In the genomic region with DNA sequence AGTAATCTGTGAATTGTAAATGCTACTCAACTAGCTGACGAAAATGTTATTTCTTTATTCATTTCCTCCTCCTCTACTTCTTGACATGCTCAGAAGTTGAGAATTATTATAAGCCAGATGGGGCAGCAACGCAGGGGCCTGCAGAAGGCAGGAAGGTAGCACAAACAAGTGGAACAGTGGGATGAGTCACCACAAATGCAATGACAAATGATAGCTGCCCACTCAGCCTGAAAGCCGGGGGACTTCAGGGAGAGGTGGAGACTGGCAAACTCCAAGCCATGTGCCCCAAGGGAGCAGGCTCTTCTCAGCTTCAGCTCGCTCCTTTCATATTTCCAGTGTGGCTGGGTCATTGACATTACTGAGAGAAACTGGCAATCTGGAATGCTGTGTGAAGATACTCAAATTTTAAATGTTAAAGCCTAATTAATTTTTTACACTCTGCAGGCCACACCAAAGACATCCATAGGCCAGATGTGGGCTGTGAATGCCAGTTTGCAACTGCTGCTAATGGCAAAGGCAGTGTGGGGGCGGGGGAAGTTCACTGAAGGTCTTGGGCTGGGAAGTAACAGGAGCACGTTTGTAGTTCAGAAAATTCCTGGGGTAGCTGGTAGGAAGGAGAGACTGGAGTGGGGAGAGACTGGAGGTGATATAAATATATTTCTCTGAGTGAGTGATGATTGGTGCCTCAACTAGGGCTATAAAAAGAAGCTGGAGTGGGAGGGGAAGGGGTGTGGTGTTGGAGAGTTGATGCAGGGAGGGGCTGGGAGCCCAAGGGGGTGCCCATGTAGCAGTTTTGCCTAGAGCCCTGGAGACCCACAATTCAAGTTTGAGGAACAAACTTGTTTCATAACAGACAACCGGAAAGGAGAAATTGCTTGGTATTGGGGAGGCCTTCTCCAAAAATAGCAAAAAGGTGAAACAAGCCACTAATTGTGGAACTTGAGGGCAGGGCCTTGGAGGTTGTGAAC, we compare ENCODE assay signal across 1 cellular context.
TF ChIP-seq lines count a peak whose summit lies in the region.

No MANE protein-coding gene starts in this region.

TF ChIP-seq in GM12878, 131 proteins besides CTCF, POLR2A, EP300 and RAD21 (continued from another document and continues in another):
- TF ChIP-seq, protein P1, sequence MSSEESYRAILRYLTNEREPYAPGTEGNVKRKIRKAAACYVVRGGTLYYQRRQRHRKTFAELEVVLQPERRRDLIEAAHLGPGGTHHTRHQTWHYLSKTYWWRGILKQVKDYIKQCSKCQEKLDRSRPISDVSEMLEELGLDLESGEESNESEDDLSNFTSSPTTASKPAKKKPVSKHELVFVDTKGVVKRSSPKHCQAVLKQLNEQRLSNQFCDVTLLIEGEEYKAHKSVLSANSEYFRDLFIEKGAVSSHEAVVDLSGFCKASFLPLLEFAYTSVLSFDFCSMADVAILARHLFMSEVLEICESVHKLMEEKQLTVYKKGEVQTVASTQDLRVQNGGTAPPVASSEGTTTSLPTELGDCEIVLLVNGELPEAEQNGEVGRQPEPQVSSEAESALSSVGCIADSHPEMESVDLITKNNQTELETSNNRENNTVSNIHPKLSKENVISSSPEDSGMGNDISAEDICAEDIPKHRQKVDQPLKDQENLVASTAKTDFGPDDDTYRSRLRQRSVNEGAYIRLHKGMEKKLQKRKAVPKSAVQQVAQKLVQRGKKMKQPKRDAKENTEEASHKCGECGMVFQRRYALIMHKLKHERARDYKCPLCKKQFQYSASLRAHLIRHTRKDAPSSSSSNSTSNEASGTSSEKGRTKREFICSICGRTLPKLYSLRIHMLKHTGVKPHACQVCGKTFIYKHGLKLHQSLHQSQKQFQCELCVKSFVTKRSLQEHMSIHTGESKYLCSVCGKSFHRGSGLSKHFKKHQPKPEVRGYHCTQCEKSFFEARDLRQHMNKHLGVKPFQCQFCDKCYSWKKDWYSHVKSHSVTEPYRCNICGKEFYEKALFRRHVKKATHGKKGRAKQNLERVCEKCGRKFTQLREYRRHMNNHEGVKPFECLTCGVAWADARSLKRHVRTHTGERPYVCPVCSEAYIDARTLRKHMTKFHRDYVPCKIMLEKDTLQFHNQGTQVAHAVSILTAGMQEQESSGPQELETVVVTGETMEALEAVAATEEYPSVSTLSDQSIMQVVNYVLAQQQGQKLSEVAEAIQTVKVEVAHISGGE (CRISPR knock-in tag; IDR thresholded peaks at IDR 0.05), result no peak
- TF ChIP-seq NR2F1 (conservative IDR thresholded peaks at IDR 0.05) (peak; percentile 74; the same call in 1 of the 2 replicates), MXI1 (IDR thresholded peaks at IDR 0.05; ENCODE audit: low read depth, low read length) (no peak), HDGF (IDR thresholded peaks at IDR 0.05) (no peak), MEF2B (IDR thresholded peaks at IDR 0.05; ENCODE audit: partially characterized antibody, poor library complexity, severe bottlenecking) (peak; percentile 88), SRF (IDR thresholded peaks at IDR 0.05; ENCODE audit: low read depth in 2 of 2, low read length in 2 of 2) (no peak), RBBP5 (conservative IDR thresholded peaks at IDR 0.05) (no peak), NFYA (IDR thresholded peaks at IDR 0.05; ENCODE audit: borderline replicate concordance, low read depth, low read length) (no peak), BACH1 (IDR thresholded peaks at IDR 0.05; ENCODE audit: borderline replicate concordance) (no peak), SREBF2 (IDR thresholded peaks at IDR 0.05; ENCODE audit: low read length) (no peak), MEF2A (IDR thresholded peaks at IDR 0.05; ENCODE audit: insufficient read depth, low read depth, low read length) (peak; percentile 99), BRCA1 (IDR thresholded peaks at IDR 0.05; ENCODE audit: low read depth, low read length) (no peak), BHLHE40 (IDR thresholded peaks at IDR 0.05; ENCODE audit: borderline replicate concordance in 1 of 2, low read depth in 2 of 2, low read length in 1 of 2) (peak in 1 of 2 experiments; percentile 27; a peak in 2 of 4 replicates), NR2C1 (IDR thresholded peaks at IDR 0.05) (no peak), TAF1 (IDR thresholded peaks at IDR 0.05; ENCODE audit: borderline replicate concordance, low read depth, low read length) (no peak), ZNF384 (IDR thresholded peaks at IDR 0.05; ENCODE audit: borderline replicate concordance, low read depth, low read length) (no peak), MYC (IDR thresholded peaks at IDR 0.05; ENCODE audit: insufficient read depth, insufficient read length, insufficient replicate concordance, low read length, severe bottlenecking) (no peak), SMC3 (IDR thresholded peaks at IDR 0.05; ENCODE audit: borderline replicate concordance, low read length) (no peak), ATF7 (IDR thresholded peaks at IDR 0.05; ENCODE audit: low read depth) (no peak), PAX5 (IDR thresholded peaks at IDR 0.05; ENCODE audit: borderline replicate concordance, low read depth, low read length) (peak; percentile 56; the same call in 1 of the 2 replicates), E2F4 (IDR thresholded peaks at IDR 0.05; ENCODE audit: low read depth, low read length) (no peak), SP1 (IDR thresholded peaks at IDR 0.05; ENCODE audit: low read depth, low read length) (peak; percentile 18), MTA2 (IDR thresholded peaks at IDR 0.05; ENCODE audit: low read depth) (peak; percentile 75), MTA3 (IDR thresholded peaks at IDR 0.05; ENCODE audit: borderline replicate concordance, low read length) (peak; percentile 94; the same call in 1 of the 2 replicates), POU2F2 (IDR thresholded peaks at IDR 0.05; ENCODE audit: borderline replicate concordance, low read depth, low read length) (0 out of 3 replicates have a peak, but pooled peaks have one; percentile 38), HCFC1 (IDR thresholded peaks at IDR 0.05; ENCODE audit: low read length) (no peak), POLR2AphosphoS2 (IDR thresholded peaks at IDR 0.05; ENCODE audit: low read depth, low read length) (no peak), ZNF592 (IDR thresholded peaks at IDR 0.05) (no peak), PAX8 (IDR thresholded peaks at IDR 0.05) (no peak)
- TF ChIP-seq, protein P2, sequence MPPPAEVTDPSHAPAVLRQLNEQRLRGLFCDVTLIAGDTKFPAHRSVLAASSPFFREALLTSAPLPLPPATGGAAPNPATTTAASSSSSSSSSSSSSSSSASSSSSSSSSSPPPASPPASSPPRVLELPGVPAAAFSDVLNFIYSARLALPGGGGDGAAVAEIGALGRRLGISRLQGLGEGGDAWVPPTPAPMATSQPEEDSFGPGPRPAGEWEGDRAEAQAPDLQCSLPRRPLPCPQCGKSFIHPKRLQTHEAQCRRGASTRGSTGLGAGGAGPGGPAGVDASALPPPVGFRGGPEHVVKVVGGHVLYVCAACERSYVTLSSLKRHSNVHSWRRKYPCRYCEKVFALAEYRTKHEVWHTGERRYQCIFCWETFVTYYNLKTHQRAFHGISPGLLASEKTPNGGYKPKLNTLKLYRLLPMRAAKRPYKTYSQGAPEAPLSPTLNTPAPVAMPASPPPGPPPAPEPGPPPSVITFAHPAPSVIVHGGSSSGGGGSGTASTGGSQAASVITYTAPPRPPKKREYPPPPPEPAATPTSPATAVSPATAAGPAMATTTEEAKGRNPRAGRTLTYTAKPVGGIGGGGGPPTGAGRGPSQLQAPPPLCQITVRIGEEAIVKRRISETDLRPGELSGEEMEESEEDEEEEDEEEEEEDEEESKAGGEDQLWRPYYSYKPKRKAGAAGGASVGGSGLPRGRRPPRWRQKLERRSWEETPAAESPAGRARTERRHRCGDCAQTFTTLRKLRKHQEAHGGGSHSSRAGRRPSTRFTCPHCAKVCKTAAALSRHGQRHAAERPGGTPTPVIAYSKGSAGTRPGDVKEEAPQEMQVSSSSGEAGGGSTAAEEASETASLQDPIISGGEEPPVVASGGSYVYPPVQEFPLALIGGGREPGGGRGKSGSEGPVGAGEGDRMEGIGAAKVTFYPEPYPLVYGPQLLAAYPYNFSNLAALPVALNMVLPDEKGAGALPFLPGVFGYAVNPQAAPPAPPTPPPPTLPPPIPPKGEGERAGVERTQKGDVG (CRISPR knock-in tag; IDR thresholded peaks at IDR 0.05), result no peak
- TF ChIP-seq, protein P3, sequence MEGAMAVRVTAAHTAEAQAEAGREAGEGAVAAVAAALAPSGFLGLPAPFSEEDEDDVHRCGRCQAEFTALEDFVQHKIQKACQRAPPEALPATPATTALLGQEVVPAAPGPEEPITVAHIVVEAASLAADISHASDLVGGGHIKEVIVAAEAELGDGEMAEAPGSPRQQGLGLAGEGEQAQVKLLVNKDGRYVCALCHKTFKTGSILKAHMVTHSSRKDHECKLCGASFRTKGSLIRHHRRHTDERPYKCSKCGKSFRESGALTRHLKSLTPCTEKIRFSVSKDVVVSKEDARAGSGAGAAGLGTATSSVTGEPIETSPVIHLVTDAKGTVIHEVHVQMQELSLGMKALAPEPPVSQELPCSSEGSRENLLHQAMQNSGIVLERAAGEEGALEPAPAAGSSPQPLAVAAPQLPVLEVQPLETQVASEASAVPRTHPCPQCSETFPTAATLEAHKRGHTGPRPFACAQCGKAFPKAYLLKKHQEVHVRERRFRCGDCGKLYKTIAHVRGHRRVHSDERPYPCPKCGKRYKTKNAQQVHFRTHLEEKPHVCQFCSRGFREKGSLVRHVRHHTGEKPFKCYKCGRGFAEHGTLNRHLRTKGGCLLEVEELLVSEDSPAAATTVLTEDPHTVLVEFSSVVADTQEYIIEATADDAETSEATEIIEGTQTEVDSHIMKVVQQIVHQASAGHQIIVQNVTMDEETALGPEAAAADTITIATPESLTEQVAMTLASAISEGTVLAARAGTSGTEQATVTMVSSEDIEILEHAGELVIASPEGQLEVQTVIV (IDR thresholded peaks at IDR 0.05; ENCODE audit: borderline replicate concordance, partially characterized antibody), result no peak
- TF ChIP-seq, protein P4, sequence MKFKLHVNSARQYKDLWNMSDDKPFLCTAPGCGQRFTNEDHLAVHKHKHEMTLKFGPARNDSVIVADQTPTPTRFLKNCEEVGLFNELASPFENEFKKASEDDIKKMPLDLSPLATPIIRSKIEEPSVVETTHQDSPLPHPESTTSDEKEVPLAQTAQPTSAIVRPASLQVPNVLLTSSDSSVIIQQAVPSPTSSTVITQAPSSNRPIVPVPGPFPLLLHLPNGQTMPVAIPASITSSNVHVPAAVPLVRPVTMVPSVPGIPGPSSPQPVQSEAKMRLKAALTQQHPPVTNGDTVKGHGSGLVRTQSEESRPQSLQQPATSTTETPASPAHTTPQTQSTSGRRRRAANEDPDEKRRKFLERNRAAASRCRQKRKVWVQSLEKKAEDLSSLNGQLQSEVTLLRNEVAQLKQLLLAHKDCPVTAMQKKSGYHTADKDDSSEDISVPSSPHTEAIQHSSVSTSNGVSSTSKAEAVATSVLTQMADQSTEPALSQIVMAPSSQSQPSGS (IDR thresholded peaks at IDR 0.05; ENCODE audit: low read length), result peak; percentile 90; the same call in 1 of the 2 replicates
- TF ChIP-seq, protein P5, sequence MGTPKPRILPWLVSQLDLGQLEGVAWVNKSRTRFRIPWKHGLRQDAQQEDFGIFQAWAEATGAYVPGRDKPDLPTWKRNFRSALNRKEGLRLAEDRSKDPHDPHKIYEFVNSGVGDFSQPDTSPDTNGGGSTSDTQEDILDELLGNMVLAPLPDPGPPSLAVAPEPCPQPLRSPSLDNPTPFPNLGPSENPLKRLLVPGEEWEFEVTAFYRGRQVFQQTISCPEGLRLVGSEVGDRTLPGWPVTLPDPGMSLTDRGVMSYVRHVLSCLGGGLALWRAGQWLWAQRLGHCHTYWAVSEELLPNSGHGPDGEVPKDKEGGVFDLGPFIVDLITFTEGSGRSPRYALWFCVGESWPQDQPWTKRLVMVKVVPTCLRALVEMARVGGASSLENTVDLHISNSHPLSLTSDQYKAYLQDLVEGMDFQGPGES (IDR thresholded peaks at IDR 0.05), result no peak
- TF ChIP-seq, protein P6, sequence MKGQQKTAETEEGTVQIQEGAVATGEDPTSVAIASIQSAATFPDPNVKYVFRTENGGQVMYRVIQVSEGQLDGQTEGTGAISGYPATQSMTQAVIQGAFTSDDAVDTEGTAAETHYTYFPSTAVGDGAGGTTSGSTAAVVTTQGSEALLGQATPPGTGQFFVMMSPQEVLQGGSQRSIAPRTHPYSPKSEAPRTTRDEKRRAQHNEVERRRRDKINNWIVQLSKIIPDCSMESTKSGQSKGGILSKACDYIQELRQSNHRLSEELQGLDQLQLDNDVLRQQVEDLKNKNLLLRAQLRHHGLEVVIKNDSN (IDR thresholded peaks at IDR 0.05; ENCODE audit: borderline replicate concordance, extremely low read length, insufficient read depth, low read depth, low read length), result no peak
- TF ChIP-seq, protein P7, sequence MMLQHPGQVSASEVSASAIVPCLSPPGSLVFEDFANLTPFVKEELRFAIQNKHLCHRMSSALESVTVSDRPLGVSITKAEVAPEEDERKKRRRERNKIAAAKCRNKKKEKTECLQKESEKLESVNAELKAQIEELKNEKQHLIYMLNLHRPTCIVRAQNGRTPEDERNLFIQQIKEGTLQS (IDR thresholded peaks at IDR 0.05; ENCODE audit: borderline replicate concordance, extremely low read depth, low read depth, low read length), result no peak
